ENCODE assay signal across 19 cellular contexts in genomic region chr18:7417742-7418141, GRCh38.
DNase-seq lines count a peak whose midpoint lies in the region; ATAC-seq, FAIRE-seq and TF ChIP-seq lines count a peak whose summit lies in the region.
"Had no signal": no experiment of that assay in that cellular context is flagged by ENCODE, and none has a peak within 500 bp of the region (broad histone marks: within the 10 kb centered on the region; RNA-seq: fewer than 3 reads in every experiment).

No MANE protein-coding gene starts in this region.

- no peaks in the 10 kb centered on the region for H3K36me3 ChIP-seq in trophoblast cell (ENCODE audit: control insufficient read depth in 1 of 2, insufficient read depth in 2 of 2, low read length in 2 of 2)
- H3K36me3 ChIP-seq: BLaER1 treated with 17β-estradiol and CSF1 and Interleukin-3, amounts not matched to agents 10 nM and 100 nM; suprapubic skin had no signal

- WGBS in trophoblast cell (ENCODE audit: extremely low coverage, insufficient coverage, insufficient read length), result no CpG with 5 or more reads among the region's 4 CpGs

- no peak overlapping the region for H3K9ac ChIP-seq in trophoblast cell (ENCODE audit: low read length)
- H3K9ac ChIP-seq: BLaER1 treated with 17β-estradiol and CSF1 and Interleukin-3, amounts not matched to agents 10 nM and 100 nM had no signal

- no peak overlapping the region for H3K4me3 ChIP-seq in trophoblast cell (ENCODE audit: low read depth, low read length)
- H3K4me3 ChIP-seq: BLaER1 treated with 17β-estradiol and CSF1 and Interleukin-3, amounts not matched to agents 10 nM and 100 nM; psoas muscle; suprapubic skin had no signal

- H4K8ac ChIP-seq in trophoblast cell (ENCODE audit: low read depth, low read length), result peak overlapping the region; percentile 69

- DNase-seq in ELR (ENCODE audit: low read depth), result peak; percentile 75
- peak; percentile 62 for DNase-seq in RCC 7860 (ENCODE audit: low spot score)
- DNase-seq in trophoblast cell, result peak; percentile 94 to 96
- DNase-seq in NCI-H128 (lab: John Stamatoyannopoulos, UW; ENCODE audit: unreplicated experiment), result no peak
- no peak for DNase-seq in activated T-cell treated with anti-CD3 and anti-CD28 coated beads for 4 hours
- DNase-seq: activated CD4-positive, alpha-beta memory T cell treated with anti-CD3 and anti-CD28 coated beads, Interleukin-2, amount 10 ng/mL, durations not matched to agents 7 days and 5 days; activated effector memory CD4-positive, alpha-beta T cell treated with Interleukin-2 at 50 U/mL for 16 hours; DND-41; effector CD4-positive, alpha-beta T cell; left cardiac atrium; MM.1S; NCI-H2029 treated with DMSO at 0.1 percent for 48 hours; psoas muscle had no signal

- peak overlapping the region; percentile 68 for H2BK120ac ChIP-seq in trophoblast cell (ENCODE audit: insufficient read depth, low read length, poor library complexity)

- peak; percentile 33 for ATAC-seq in esophagus mucosa
- no peak for ATAC-seq in SK-N-SH treated with all-trans-retinoic acid at 6 μM for 48 hours
- no peak for ATAC-seq in HG03139 (IDR thresholded peaks at IDR 0.05; ENCODE audit: unreplicated experiment)
- ATAC-seq: left cardiac atrium, psoas muscle had no signal

- H3K4me2 ChIP-seq in trophoblast cell (ENCODE audit: low read length), result no peak overlapping the region
- H3K4me2 ChIP-seq: BLaER1 treated with 17β-estradiol and CSF1 and Interleukin-3, amounts not matched to agents 10 nM and 100 nM had no signal

- no peak overlapping the region for H3K18ac ChIP-seq in trophoblast cell (ENCODE audit: low read length)

- H3K27me3 ChIP-seq in trophoblast cell (ENCODE audit: insufficient read depth, low read length), result no peaks in the 10 kb centered on the region
- H3K27me3 ChIP-seq: BLaER1 treated with 17β-estradiol and CSF1 and Interleukin-3, amounts not matched to agents 10 nM and 100 nM; suprapubic skin had no signal

- no peak for FAIRE-seq in RCC 7860 (lab: Jason Lieb, UNC)
- FAIRE-seq: GM12892 had no signal

- H3K9me3 ChIP-seq in trophoblast cell (ENCODE audit: insufficient read depth, low read depth, low read length), result no peaks in the 10 kb centered on the region
- H3K9me3 ChIP-seq: BLaER1 treated with 17β-estradiol and CSF1 and Interleukin-3, amounts not matched to agents 10 nM and 100 nM; suprapubic skin had no signal

- no peak overlapping the region for H2AFZ ChIP-seq in trophoblast cell (ENCODE audit: insufficient read depth, low read length, poor library complexity)

- peaks cover 2% of the 10 kb centered on the region for H3K79me2 ChIP-seq in trophoblast cell (ENCODE audit: control insufficient read depth, insufficient read depth, low read length, poor library complexity)

- H3K4ac ChIP-seq in trophoblast cell (ENCODE audit: low read depth, low read length), result no peak overlapping the region

- peak overlapping the region; percentile 45 for H4K91ac ChIP-seq in trophoblast cell (ENCODE audit: low read depth, low read length)

- peak overlapping the region; percentile 97 for H2BK12ac ChIP-seq in trophoblast cell (ENCODE audit: low read length)

- no peak overlapping the region for H3K23ac ChIP-seq in trophoblast cell (ENCODE audit: low read length)

- H3K27ac ChIP-seq in trophoblast cell (ENCODE audit: low read depth, low read length), result peak overlapping the region; percentile 96
- H3K27ac ChIP-seq: BLaER1 treated with 17β-estradiol and CSF1 and Interleukin-3, amounts not matched to agents 10 nM and 100 nM; psoas muscle; suprapubic skin had no signal

- H4K12ac ChIP-seq in trophoblast cell (ENCODE audit: low read depth, low read length), result no peak overlapping the region

- H2BK5ac ChIP-seq in trophoblast cell (ENCODE audit: low read depth, low read length, poor library complexity), result peak overlapping the region; percentile 93

- peaks cover 28% of the 10 kb centered on the region for H3K79me1 ChIP-seq in trophoblast cell (ENCODE audit: low read length)

- H3K14ac ChIP-seq in trophoblast cell (ENCODE audit: low read length), result no peak overlapping the region

- H3K4me1 ChIP-seq in trophoblast cell (ENCODE audit: control insufficient read depth in 1 of 2, insufficient read depth in 2 of 2, low read length in 2 of 2), result peaks cover 21 to 23% of the 10 kb centered on the region in 2 experiments
- H3K4me1 ChIP-seq: psoas muscle had no signal

- peak overlapping the region; percentile 91 for H2AK5ac ChIP-seq in trophoblast cell (ENCODE audit: low read length)

TF ChIP-seq in SK-N-SH treated with all-trans-retinoic acid at 6 μM for 48 hours, 23 proteins besides CTCF, POLR2A, EP300 and RAD21 (continues in another document):
- TF ChIP-seq BACH2 (CRISPR knock-in tag; IDR thresholded peaks at IDR 0.05; ENCODE audit: borderline replicate concordance), result no peak
- no peak for TF ChIP-seq CREB5 (CRISPR knock-in tag; IDR thresholded peaks at IDR 0.05; ENCODE audit: low read depth)
- no peak for TF ChIP-seq ZC3H10 (CRISPR knock-in tag; IDR thresholded peaks at IDR 0.05)
- no peak for TF ChIP-seq TCF4 (CRISPR knock-in tag; IDR thresholded peaks at IDR 0.05; ENCODE audit: borderline replicate concordance)
- TF ChIP-seq TOX (CRISPR knock-in tag; IDR thresholded peaks at IDR 0.05; ENCODE audit: borderline replicate concordance), result no peak
- no peak for TF ChIP-seq ESRRG (CRISPR knock-in tag; IDR thresholded peaks at IDR 0.05)
- no peak for TF ChIP-seq ZNF70 (CRISPR knock-in tag; IDR thresholded peaks at IDR 0.05)
- no peak for TF ChIP-seq SNAI2 (CRISPR knock-in tag; IDR thresholded peaks at IDR 0.05)
- no peak for TF ChIP-seq RARB (CRISPR knock-in tag; IDR thresholded peaks at IDR 0.05)
- no peak for TF ChIP-seq CSRNP3 (CRISPR knock-in tag; IDR thresholded peaks at IDR 0.05)
- no peak for TF ChIP-seq ARNTL (CRISPR knock-in tag; IDR thresholded peaks at IDR 0.05; ENCODE audit: borderline replicate concordance, low read depth)
- TF ChIP-seq TSHZ2 (CRISPR knock-in tag; IDR thresholded peaks at IDR 0.05), result no peak
- TF ChIP-seq POU6F1 (CRISPR knock-in tag; IDR thresholded peaks at IDR 0.05; ENCODE audit: borderline replicate concordance, low read depth), result no peak
- TF ChIP-seq ZNF565 (CRISPR knock-in tag; conservative IDR thresholded peaks at IDR 0.05; ENCODE audit: low read depth), result no peak

Comparison
In these comparisons a context has a peak if more than half of its experiments do, and no peak if none do; other contexts are left out.
1. DNase-seq: peak in ELR (single experiment), RCC 7860 (single experiment) and trophoblast cell (2 of 2); none in NCI-H128 (single experiment) and activated T-cell treated with anti-CD3 and anti-CD28 coated beads for 4 hours (single experiment).